In genomic region chr7:151088019-151088855, GRCh38 we compare ENCODE assay signal across 8 cellular contexts. TPM values are rescaled to one million over a fixed set of nuclear protein-coding genes. Genes with fewer than 3 reads are reported as not detected.
DNase-seq lines count a peak whose midpoint lies in the region; ATAC-seq lines count a peak whose summit lies in the region.

No MANE protein-coding gene starts in this region.

- no peak overlapping the region for H3K27ac Mint-ChIP-seq in activated CD8-positive, alpha-beta memory T cell treated with anti-CD3 and anti-CD28 coated beads, Interleukin-2, amount 10 ng/mL, durations not matched to agents 7 days and 5 days
- H3K27ac Mint-ChIP-seq in activated T-helper 1 cell treated with anti-CD3 and anti-CD28 coated beads, Interleukin-12 subunit alpha, Interleukin-12 subunit beta, Interleukin-2, Interleukin-4 antibody, amounts not matched to agents 30 ng/mL and 10 ng/mL and 1 ng/mL, durations not matched to agents 14 hours and 24 hours and 36 hours = no peak overlapping the region
- H3K27ac Mint-ChIP-seq in stimulated activated naive CD8-positive, alpha-beta T cell treated with anti-CD3 and anti-CD28 coated beads, Interleukin-15, amount 100 ng/mL, for 72 hours = no peak overlapping the region

- peaks cover 27% of the 10 kb centered on the region for H3K4me1 Mint-ChIP-seq in activated CD8-positive, alpha-beta memory T cell treated with anti-CD3 and anti-CD28 coated beads, Interleukin-2, amount 10 ng/mL, durations not matched to agents 7 days and 5 days
- peaks cover 35% of the 10 kb centered on the region for H3K4me1 Mint-ChIP-seq in activated T-helper 1 cell treated with anti-CD3 and anti-CD28 coated beads, Interleukin-12 subunit alpha, Interleukin-12 subunit beta, Interleukin-2, Interleukin-4 antibody, amounts not matched to agents 30 ng/mL and 10 ng/mL and 1 ng/mL, durations not matched to agents 14 hours and 24 hours and 36 hours (ENCODE audit: low read depth)
- H3K4me1 Mint-ChIP-seq in stimulated activated naive CD8-positive, alpha-beta T cell treated with anti-CD3 and anti-CD28 coated beads, Interleukin-15, amount 100 ng/mL, for 72 hours = peaks cover 45% of the 10 kb centered on the region

- peak overlapping the region; percentile 70 for H3K4me3 ChIP-seq in iPS-15b (ENCODE audit: low read depth, low read length)

- DNase-seq in activated CD8-positive, alpha-beta memory T cell treated with anti-CD3 and anti-CD28 coated beads, Interleukin-2, amount 10 ng/mL, durations not matched to agents 7 days and 5 days = no peak
- DNase-seq in activated CD8-positive, alpha-beta memory T cell treated with anti-CD3 and anti-CD28 coated beads, Interleukin-2, amount 50 U/mL, for 4 hours = no peak
- no peak for DNase-seq in activated T-helper 1 cell treated with anti-CD3 and anti-CD28 coated beads, Interleukin-12 subunit alpha, Interleukin-12 subunit beta, Interleukin-2, Interleukin-4 antibody, amounts not matched to agents 30 ng/mL and 10 ng/mL and 1 ng/mL, durations not matched to agents 14 hours and 24 hours and 36 hours (ENCODE audit: low spot score)
- no peak for DNase-seq in stimulated activated naive CD8-positive, alpha-beta T cell treated with anti-CD3 and anti-CD28 coated beads, Interleukin-15, amount 100 ng/mL, for 72 hours
- DNase-seq in NAMALWA (ENCODE audit: low spot score) (no peak), DMS114 treated with DMSO at 0.1 percent for 48 hours (lab: John Stamatoyannopoulos, UW; ENCODE audit: unreplicated experiment) (no peak)
- DNase-seq in activated effector memory CD4-positive, alpha-beta T cell treated with anti-CD3 and anti-CD28 coated beads, Interleukin-2, amount 50 U/mL, for 16 hours = no peak

- H3K4me1 ChIP-seq in iPS-15b (ENCODE audit: control insufficient read depth, insufficient read depth, low read length) = peaks cover 21% of the 10 kb centered on the region

- no peaks in the 10 kb centered on the region for H3K36me3 Mint-ChIP-seq in activated CD8-positive, alpha-beta memory T cell treated with anti-CD3 and anti-CD28 coated beads, Interleukin-2, amount 10 ng/mL, durations not matched to agents 7 days and 5 days
- H3K36me3 Mint-ChIP-seq in activated T-helper 1 cell treated with anti-CD3 and anti-CD28 coated beads, Interleukin-12 subunit alpha, Interleukin-12 subunit beta, Interleukin-2, Interleukin-4 antibody, amounts not matched to agents 30 ng/mL and 10 ng/mL and 1 ng/mL, durations not matched to agents 14 hours and 24 hours and 36 hours (ENCODE audit: low read depth) = peaks cover 5% of the 10 kb centered on the region

- H3K27me3 ChIP-seq in iPS-15b (ENCODE audit: control insufficient read depth, insufficient read depth, low read length) = peaks cover 47% of the 10 kb centered on the region

- peaks cover 16% of the 10 kb centered on the region for H3K27me3 Mint-ChIP-seq in activated CD8-positive, alpha-beta memory T cell treated with anti-CD3 and anti-CD28 coated beads, Interleukin-2, amount 10 ng/mL, durations not matched to agents 7 days and 5 days
- peaks cover 20% of the 10 kb centered on the region for H3K27me3 Mint-ChIP-seq in activated T-helper 1 cell treated with anti-CD3 and anti-CD28 coated beads, Interleukin-12 subunit alpha, Interleukin-12 subunit beta, Interleukin-2, Interleukin-4 antibody, amounts not matched to agents 30 ng/mL and 10 ng/mL and 1 ng/mL, durations not matched to agents 14 hours and 24 hours and 36 hours (ENCODE audit: insufficient read depth)
- H3K27me3 Mint-ChIP-seq in stimulated activated naive CD8-positive, alpha-beta T cell treated with anti-CD3 and anti-CD28 coated beads, Interleukin-15, amount 100 ng/mL, for 72 hours = peaks cover 34% of the 10 kb centered on the region

- H3K9me3 Mint-ChIP-seq in activated CD8-positive, alpha-beta memory T cell treated with anti-CD3 and anti-CD28 coated beads, Interleukin-2, amount 10 ng/mL, durations not matched to agents 7 days and 5 days (ENCODE audit: low read depth) = no peaks in the 10 kb centered on the region
- H3K9me3 Mint-ChIP-seq in activated T-helper 1 cell treated with anti-CD3 and anti-CD28 coated beads, Interleukin-12 subunit alpha, Interleukin-12 subunit beta, Interleukin-2, Interleukin-4 antibody, amounts not matched to agents 30 ng/mL and 10 ng/mL and 1 ng/mL, durations not matched to agents 14 hours and 24 hours and 36 hours = no peaks in the 10 kb centered on the region
- no peaks in the 10 kb centered on the region for H3K9me3 Mint-ChIP-seq in stimulated activated naive CD8-positive, alpha-beta T cell treated with anti-CD3 and anti-CD28 coated beads, Interleukin-15, amount 100 ng/mL, for 72 hours

- intact Hi-C loops in activated T-helper 1 cell treated with anti-CD3 and anti-CD28 coated beads, Interleukin-12 subunit alpha, Interleukin-12 subunit beta, Interleukin-2, Interleukin-4 antibody, amounts not matched to agents 30 ng/mL and 10 ng/mL and 1 ng/mL, durations not matched to agents 14 hours and 24 hours and 36 hours (cut with micrococcal nuclease) = loop anchor here (10.0 kb wide), 2 partner anchors 1373 to 1463 kb away; a partner anchor contains a TSS

- H3K36me3 ChIP-seq in iPS-15b (ENCODE audit: control insufficient read depth, insufficient read depth, low read length) = no peaks in the 10 kb centered on the region

- CTCF ChIA-PET in activated CD8-positive, alpha-beta memory T cell treated with anti-CD3 and anti-CD28 coated beads, Interleukin-2, amount 10 ng/mL, durations not matched to agents 7 days and 5 days (lab: Charles Lee) = interaction anchor here (0.8 to 10.1 kb wide), 7 partner anchors 8 to 156 kb away, joined by 3 to 69 read pairs (median 4); partner anchors contain the start of gene FASTK

- no peak for ATAC-seq in activated CD8-positive, alpha-beta memory T cell treated with anti-CD3 and anti-CD28 coated beads, Interleukin-2, amount 10 ng/mL, durations not matched to agents 7 days and 5 days
- no peak for ATAC-seq in stimulated activated naive CD8-positive, alpha-beta T cell treated with anti-CD3 and anti-CD28 coated beads, Interleukin-15, amount 100 ng/mL, for 72 hours

- peak overlapping the region; percentile 42 for H3K4me3 Mint-ChIP-seq in activated CD8-positive, alpha-beta memory T cell treated with anti-CD3 and anti-CD28 coated beads, Interleukin-2, amount 10 ng/mL, durations not matched to agents 7 days and 5 days
- H3K4me3 Mint-ChIP-seq in activated T-helper 1 cell treated with anti-CD3 and anti-CD28 coated beads, Interleukin-12 subunit alpha, Interleukin-12 subunit beta, Interleukin-2, Interleukin-4 antibody, amounts not matched to agents 30 ng/mL and 10 ng/mL and 1 ng/mL, durations not matched to agents 14 hours and 24 hours and 36 hours = peak overlapping the region; percentile 88
- peak overlapping the region; percentile 63 to 90 for H3K4me3 Mint-ChIP-seq in stimulated activated naive CD8-positive, alpha-beta T cell treated with anti-CD3 and anti-CD28 coated beads, Interleukin-15, amount 100 ng/mL, for 72 hours

- H3K9me3 ChIP-seq in iPS-15b (ENCODE audit: control insufficient read depth, insufficient read depth, low read length) = no peaks in the 10 kb centered on the region

- H3K9ac ChIP-seq in iPS-15b (ENCODE audit: low read depth, low read length) = no peak overlapping the region

RNA-seq across cellular contexts. Expression of gene AGAP3, which starts 2.0 kb away (rescaled TPM):
- total RNA-seq in activated CD8-positive, alpha-beta memory T cell treated with anti-CD3 and anti-CD28 coated beads, Interleukin-2, amount 10 ng/mL, durations not matched to agents 7 days and 5 days = 10 to 100 TPM; 30.0 to 36.2 TPM
- 52.9 and 58.0 TPM in 2 replicates for total RNA-seq in activated T-helper 1 cell treated with anti-CD3 and anti-CD28 coated beads, Interleukin-12 subunit alpha, Interleukin-12 subunit beta, Interleukin-2, Interleukin-4 antibody, amounts not matched to agents 30 ng/mL and 10 ng/mL and 1 ng/mL, durations not matched to agents 14 hours and 24 hours and 36 hours

RNA-seq across cellular contexts. Expression of gene TMUB1, which starts 4.9 kb away (rescaled TPM):
- total RNA-seq in activated CD8-positive, alpha-beta memory T cell treated with anti-CD3 and anti-CD28 coated beads, Interleukin-2, amount 10 ng/mL, durations not matched to agents 7 days and 5 days = 10 to 100 TPM; 83.1 to 85.7 TPM
- total RNA-seq in activated T-helper 1 cell treated with anti-CD3 and anti-CD28 coated beads, Interleukin-12 subunit alpha, Interleukin-12 subunit beta, Interleukin-2, Interleukin-4 antibody, amounts not matched to agents 30 ng/mL and 10 ng/mL and 1 ng/mL, durations not matched to agents 14 hours and 24 hours and 36 hours = 55.3 and 63.4 TPM in 2 replicates

RNA-seq across cellular contexts. Expression of gene FASTK, which starts 7.6 kb away (rescaled TPM):
- total RNA-seq in activated CD8-positive, alpha-beta memory T cell treated with anti-CD3 and anti-CD28 coated beads, Interleukin-2, amount 10 ng/mL, durations not matched to agents 7 days and 5 days = 10 to 100 TPM; 77.7 to 79.5 TPM
- total RNA-seq in activated T-helper 1 cell treated with anti-CD3 and anti-CD28 coated beads, Interleukin-12 subunit alpha, Interleukin-12 subunit beta, Interleukin-2, Interleukin-4 antibody, amounts not matched to agents 30 ng/mL and 10 ng/mL and 1 ng/mL, durations not matched to agents 14 hours and 24 hours and 36 hours = 92.6 and 96.3 TPM in 2 replicates

RNA-seq across cellular contexts. Expression of gene SLC4A2, which starts 28.8 kb away (rescaled TPM):
- total RNA-seq in activated CD8-positive, alpha-beta memory T cell treated with anti-CD3 and anti-CD28 coated beads, Interleukin-2, amount 10 ng/mL, durations not matched to agents 7 days and 5 days = 100 to 1,000 TPM; 114 to 121 TPM
- total RNA-seq in activated T-helper 1 cell treated with anti-CD3 and anti-CD28 coated beads, Interleukin-12 subunit alpha, Interleukin-12 subunit beta, Interleukin-2, Interleukin-4 antibody, amounts not matched to agents 30 ng/mL and 10 ng/mL and 1 ng/mL, durations not matched to agents 14 hours and 24 hours and 36 hours = 127 and 128 TPM in 2 replicates

RNA-seq across cellular contexts. Expression of gene CDK5, which starts 30.5 kb away (rescaled TPM):
- 10 to 100 TPM; 18.1 to 24.4 TPM for total RNA-seq in activated CD8-positive, alpha-beta memory T cell treated with anti-CD3 and anti-CD28 coated beads, Interleukin-2, amount 10 ng/mL, durations not matched to agents 7 days and 5 days
- total RNA-seq in activated T-helper 1 cell treated with anti-CD3 and anti-CD28 coated beads, Interleukin-12 subunit alpha, Interleukin-12 subunit beta, Interleukin-2, Interleukin-4 antibody, amounts not matched to agents 30 ng/mL and 10 ng/mL and 1 ng/mL, durations not matched to agents 14 hours and 24 hours and 36 hours = 24.9 and 28.1 TPM in 2 replicates
